22 cellular contexts compared by ENCODE assay signal in genomic region chr7:140585333-140585732, GRCh38. TPM values are rescaled to one million over a fixed set of nuclear protein-coding genes. Genes with fewer than 3 reads are reported as not detected.
DNase-seq lines count a peak whose midpoint lies in the region; ATAC-seq, FAIRE-seq and TF ChIP-seq lines count a peak whose summit lies in the region.
"Had no signal": no experiment of that assay in that cellular context is flagged by ENCODE, and none has a peak within 500 bp of the region (broad histone marks: within the 10 kb centered on the region; RNA-seq: fewer than 3 reads in every experiment).

No MANE protein-coding gene starts in this region.

- H3K9me3 ChIP-seq in HepG2 (ENCODE audit: low read length) (no peaks in the 10 kb centered on the region), right lobe of liver (no peaks in the 10 kb centered on the region), mesenchymal stem cell (ENCODE audit: control insufficient read depth, low read length) (no peaks in the 10 kb centered on the region), endodermal cell (ENCODE audit: control insufficient read depth, low read length) (no peaks in the 10 kb centered on the region), testis (no peaks in the 10 kb centered on the region)
- H3K9me3 ChIP-seq: A549; BLaER1 treated with 17β-estradiol and CSF1 and Interleukin-3, amounts not matched to agents 10 nM and 100 nM; Caco-2 had no signal

- no peak overlapping the region for H2BK15ac ChIP-seq in mesenchymal stem cell (ENCODE audit: low read depth, poor library complexity, severe bottlenecking)

- in situ Hi-C loops in HepG2 (cut with HindIII; ENCODE audit: extremely low pct_ligation_motif_present, low pct_unique_long_range_greater_than_20kb) = no loop called here

- H3K4me3 Mint-ChIP-seq in neural crest cell = no peak overlapping the region
- no peak overlapping the region for H3K4me3 Mint-ChIP-seq in endodermal cell
- H3K4me3 Mint-ChIP-seq: B cell; CD4-positive, alpha-beta T cell; CD8-positive, alpha-beta T cell had no signal

- POLR2A ChIA-PET in HepG2 (lab: Yijun Ruan, JAX) = no interaction called here

- DNase-seq in HepG2 (ENCODE audit: low spot score) (no peak), right lobe of liver (no peak), mesenchymal stem cell (no peak), neural crest cell (ENCODE audit: low read depth, low spot score) (no peak), endodermal cell (no peak), testis (no peak)
- no peak for DNase-seq in activated T-cell treated with anti-CD3 and anti-CD28 coated beads, Interleukin-2, amount 50 U/mL, for 48 hours
- DNase-seq: AML-193; Caco-2; Calu3; CD4-positive, alpha-beta T cell; CD8-positive, alpha-beta T cell; DMS79 treated with DMSO at 0.1 percent for 48 hours; GF-D8 had no signal

- no peaks in the 10 kb centered on the region for H3K27me3 Mint-ChIP-seq in neural crest cell (ENCODE audit: low read depth)
- H3K27me3 Mint-ChIP-seq in endodermal cell (ENCODE audit: insufficient read depth) = no peaks in the 10 kb centered on the region

- H3K18ac ChIP-seq in mesenchymal stem cell (ENCODE audit: low read depth in 1 of 2, low read length in 2 of 2) = no peak overlapping the region

- FAIRE-seq in HepG2 (lab: Jason Lieb, UNC) = no peak
- FAIRE-seq: A549, D721Med, G401.6, GM12891 had no signal

- no peak overlapping the region for H3K4me2 ChIP-seq in HepG2 (ENCODE audit: low read depth, low read length)
- H3K4me2 ChIP-seq in mesenchymal stem cell (ENCODE audit: low read length, poor library complexity, severe bottlenecking) = no peak overlapping the region
- H3K4me2 ChIP-seq: A549; BLaER1 treated with 17β-estradiol and CSF1 and Interleukin-3, amounts not matched to agents 10 nM and 100 nM had no signal

- H3K27me3 ChIP-seq in HepG2 (ENCODE audit: control insufficient read depth in 1 of 2, insufficient read depth in 2 of 2, low read length in 2 of 2) (peaks cover 1 to 5% of the 10 kb centered on the region in 2 experiments; a peak in 1 of 5 replicates), right lobe of liver (no peaks in the 10 kb centered on the region), mesenchymal stem cell (ENCODE audit: control insufficient read depth in 1 of 2, insufficient read depth in 1 of 2, low read length in 2 of 2) (no peaks in the 10 kb centered on the region), endodermal cell (ENCODE audit: control insufficient read depth, insufficient read depth, low read length, poor library complexity, severe bottlenecking) (no peaks in the 10 kb centered on the region), testis (no peaks in the 10 kb centered on the region)
- H3K27me3 ChIP-seq: BLaER1 treated with 17β-estradiol and CSF1 and Interleukin-3, amounts not matched to agents 10 nM and 100 nM had no signal

- H3K4me3 ChIP-seq in HepG2 (replicated peaks in 1 of 3; ENCODE audit: insufficient read depth in 1 of 3, low read depth in 2 of 3, low read length in 3 of 3) = no peak overlapping the region
- H3K4me3 ChIP-seq in right lobe of liver = no peak overlapping the region
- H3K4me3 ChIP-seq in mesenchymal stem cell (ENCODE audit: insufficient read depth in 1 of 2, low read depth in 1 of 2, low read length in 2 of 2) = no peak overlapping the region
- H3K4me3 ChIP-seq in endodermal cell (ENCODE audit: low read length) = no peak overlapping the region
- no peak overlapping the region for H3K4me3 ChIP-seq in testis
- H3K4me3 ChIP-seq: A549; BLaER1 treated with 17β-estradiol and CSF1 and Interleukin-3, amounts not matched to agents 10 nM and 100 nM had no signal

- H2BK120ac ChIP-seq in mesenchymal stem cell (ENCODE audit: low read depth, low read length) = no peak overlapping the region

- TF ChIP-seq RAD21 in HepG2 (CRISPR knock-in tag; IDR thresholded peaks at IDR 0.05) = no peak

- H3K4me1 Mint-ChIP-seq in neural crest cell (no peaks in the 10 kb centered on the region), endodermal cell (no peaks in the 10 kb centered on the region)
- H3K4me1 Mint-ChIP-seq: B cell had no signal

- H3K27ac ChIP-seq in HepG2 (ENCODE audit: extremely low read length, insufficient read depth, low read length) (no peak overlapping the region), right lobe of liver (no peak overlapping the region), mesenchymal stem cell (ENCODE audit: low read length, poor library complexity, severe bottlenecking) (no peak overlapping the region), endodermal cell (ENCODE audit: low read depth, low read length) (no peak overlapping the region), testis (no peak overlapping the region)
- H3K27ac ChIP-seq: 22Rv1; A549; BLaER1 treated with 17β-estradiol and CSF1 and Interleukin-3, amounts not matched to agents 10 nM and 100 nM; C4-2B had no signal

- H3K14ac ChIP-seq in mesenchymal stem cell (ENCODE audit: low read length in 2 of 2) = no peak overlapping the region

- H3K9ac ChIP-seq in HepG2 (ENCODE audit: insufficient read depth, low read depth, low read length) = no peak overlapping the region
- H3K9ac ChIP-seq in mesenchymal stem cell (ENCODE audit: low read length) = no peak overlapping the region
- H3K9ac ChIP-seq in endodermal cell (ENCODE audit: extremely low read depth, low read length, poor library complexity, severe bottlenecking) = no peak overlapping the region
- H3K9ac ChIP-seq: BLaER1 treated with 17β-estradiol and CSF1 and Interleukin-3, amounts not matched to agents 10 nM and 100 nM had no signal

- CTCF ChIA-PET in HepG2 (lab: Yijun Ruan, JAX; ENCODE audit: low intra/inter-chr PET ratio, low total read pairs) = no interaction called here

- H3K4ac ChIP-seq in mesenchymal stem cell (ENCODE audit: low read depth in 1 of 2, low read length in 2 of 2) = no peak overlapping the region

- no peaks in the 10 kb centered on the region for H4K20me1 ChIP-seq in HepG2 (ENCODE audit: insufficient read depth, low read length)
- H4K20me1 ChIP-seq: BLaER1 treated with 17β-estradiol and CSF1 and Interleukin-3, amounts not matched to agents 10 nM and 100 nM had no signal

- H3K4me1 ChIP-seq in HepG2 (ENCODE audit: insufficient read depth, low read length) = peaks cover 9% of the 10 kb centered on the region
- no peaks in the 10 kb centered on the region for H3K4me1 ChIP-seq in right lobe of liver
- H3K4me1 ChIP-seq in mesenchymal stem cell (ENCODE audit: control insufficient read depth, insufficient read depth, low read depth, low read length) = peaks cover 8% of the 10 kb centered on the region
- no peaks in the 10 kb centered on the region for H3K4me1 ChIP-seq in endodermal cell (ENCODE audit: control insufficient read depth, insufficient read depth, low read length)
- no peaks in the 10 kb centered on the region for H3K4me1 ChIP-seq in testis
- H3K4me1 ChIP-seq: A549; BLaER1 treated with 17β-estradiol and CSF1 and Interleukin-3, amounts not matched to agents 10 nM and 100 nM; Caco-2 had no signal

- no peak overlapping the region for H4K91ac ChIP-seq in mesenchymal stem cell (ENCODE audit: low read length)

- TF ChIP-seq POLR2A in HepG2 (IDR thresholded peaks at IDR 0.05; ENCODE audit: insufficient read depth in 1 of 2, low read depth in 2 of 2, low read length in 2 of 2) = no peak
- TF ChIP-seq POLR2A in right lobe of liver (IDR thresholded peaks at IDR 0.05) = no peak
- no peak for TF ChIP-seq POLR2A in testis (IDR thresholded peaks at IDR 0.05)

- TF ChIP-seq CTCF in HepG2 (CRISPR knock-in tag; IDR thresholded peaks at IDR 0.05) (no peak), right lobe of liver (IDR thresholded peaks at IDR 0.05) (no peak), neural crest cell (conservative IDR thresholded peaks at IDR 0.05) (no peak), endodermal cell (conservative IDR thresholded peaks at IDR 0.05) (no peak), testis (IDR thresholded peaks at IDR 0.05) (no peak)

- no peaks in the 10 kb centered on the region for H3K79me2 ChIP-seq in HepG2 (ENCODE audit: insufficient read depth, low read length)

- TF ChIP-seq EP300 in HepG2 (IDR thresholded peaks at IDR 0.05; ENCODE audit: low read depth in 2 of 2, low read length in 2 of 2) (no peak), HepG2 (CRISPR knock-in tag; IDR thresholded peaks at IDR 0.05; ENCODE audit: borderline replicate concordance) (no peak)

- no peaks in the 10 kb centered on the region for H3K36me3 ChIP-seq in HepG2 (replicated peaks in 1 of 2; ENCODE audit: control insufficient read depth in 1 of 2, insufficient read depth in 2 of 2, low read length in 2 of 2)
- H3K36me3 ChIP-seq in right lobe of liver = no peaks in the 10 kb centered on the region
- peaks cover 53 to 62% of the 10 kb centered on the region in 2 experiments for H3K36me3 ChIP-seq in mesenchymal stem cell (ENCODE audit: control insufficient read depth in 1 of 2, insufficient read depth in 2 of 2, low read depth in 1 of 2, low read length in 2 of 2)
- H3K36me3 ChIP-seq in endodermal cell (ENCODE audit: control insufficient read depth, insufficient read depth, low read length) = peaks cover 22% of the 10 kb centered on the region
- H3K36me3 ChIP-seq in testis (ENCODE audit: low read depth, missing control alignments) = no peaks in the 10 kb centered on the region
- H3K36me3 ChIP-seq: BLaER1 treated with 17β-estradiol and CSF1 and Interleukin-3, amounts not matched to agents 10 nM and 100 nM had no signal

- H2AK5ac ChIP-seq in mesenchymal stem cell (ENCODE audit: low read length, severe bottlenecking) = peak overlapping the region; percentile 31

- WGBS in HepG2 (ENCODE audit: low lambda C conversion rate) = 58% methylated on average over 7 of the region's 7 CpGs
- WGBS in right lobe of liver (ENCODE audit: insufficient coverage, low coverage, low lambda C conversion rate, missing lambda C conversion rate) = 78% methylated on average over 6 of the region's 7 CpGs
- WGBS in mesenchymal stem cell = 96% methylated on average over 6 of the region's 7 CpGs
- WGBS in endodermal cell (ENCODE audit: insufficient coverage in 1 of 2, insufficient read length in 1 of 2), 2 experiments = 96 to 97% methylated on average over 5 to 7 of the region's 7 CpGs
- 89 to 91% methylated on average over 5 to 7 of the region's 7 CpGs for WGBS in testis, 2 donors

- intact Hi-C loops in HepG2 (cut with micrococcal nuclease; ENCODE audit: unreplicated experiment) (no loop called here), right lobe of liver (cut with DNase I) (loop anchor here in 1 of 2 donors (10.0 kb wide), 1 partner anchor 49 kb away; no protein-coding TSS in a partner anchor), testis (cut with DNase I; ENCODE audit: low total_unique reads) (no loop called here)

- H3K9me3 Mint-ChIP-seq in neural crest cell (no peaks in the 10 kb centered on the region), endodermal cell (no peaks in the 10 kb centered on the region)
- H3K9me3 Mint-ChIP-seq: CD4-positive, alpha-beta T cell; CD8-positive, alpha-beta T cell had no signal

- ATAC-seq in HepG2 (peak; percentile 34; the same call in 1 of the 3 replicates), right lobe of liver (no peak)
- ATAC-seq: A549; CD8-positive, alpha-beta T cell had no signal

- H3K36me3 Mint-ChIP-seq in neural crest cell (ENCODE audit: low read depth) = peaks cover 11% of the 10 kb centered on the region
- peaks cover 33% of the 10 kb centered on the region for H3K36me3 Mint-ChIP-seq in endodermal cell (ENCODE audit: low read depth)
- H3K36me3 Mint-ChIP-seq: CD8-positive, alpha-beta T cell had no signal

- H3K27ac Mint-ChIP-seq in neural crest cell (ENCODE audit: unreplicated experiment) = peak overlapping the region; percentile 57
- no peak overlapping the region for H3K27ac Mint-ChIP-seq in endodermal cell
- H3K27ac Mint-ChIP-seq: B cell; CD4-positive, alpha-beta T cell; CD8-positive, alpha-beta T cell had no signal

- BruUV-seq in HepG2 (replicated peaks; lab: Mats Ljungman, UMichigan) = no TSS peak

- H4K8ac ChIP-seq in mesenchymal stem cell (ENCODE audit: low read length) = no peak overlapping the region

- H2BK12ac ChIP-seq in mesenchymal stem cell (ENCODE audit: low read length in 2 of 2) = no peak overlapping the region

- no peak overlapping the region for H2BK5ac ChIP-seq in mesenchymal stem cell (ENCODE audit: low read depth, low read length, poor library complexity, severe bottlenecking)

- no peak overlapping the region for H2AFZ ChIP-seq in HepG2 (ENCODE audit: low read length)
- no peak overlapping the region for H2AFZ ChIP-seq in mesenchymal stem cell (ENCODE audit: low read depth, low read length)

- H3K79me1 ChIP-seq in mesenchymal stem cell (replicated peaks; ENCODE audit: low read length, poor library complexity, severe bottlenecking) = peaks cover 25% of the 10 kb centered on the region

- H3K23ac ChIP-seq in mesenchymal stem cell (ENCODE audit: low read length in 2 of 2) = no peak overlapping the region

RNA-seq across cellular contexts. Expression of gene DENND2A, which starts 55.3 kb away (rescaled TPM):
- not detected in 2 replicates for total RNA-seq in HepG2 (2016; rRNA removed; fragmentation: Illumina TruSeq; extraction: Trizol)
- 0.09 and 0.10 TPM in 2 replicates for total RNA-seq in HepG2 (2016; cell fraction: cytosol; rRNA removed; fragmentation: Illumina TruSeq; extraction: Trizol; ENCODE audit: low read depth)
- total RNA-seq in HepG2 (2016; cell fraction: insoluble cytoplasmic fraction; rRNA removed; fragmentation: Illumina TruSeq; extraction: Trizol) = not detected in 2 replicates
- total RNA-seq in HepG2 (2016; cell fraction: membrane; rRNA removed; fragmentation: Illumina TruSeq; extraction: Trizol) = not detected in 2 replicates
- not detected in 2 replicates for total RNA-seq in HepG2 (2016; cell fraction: nucleus; rRNA removed; fragmentation: Illumina TruSeq; extraction: Trizol)
- 0.12 TPM in 1 of 2 replicates, not detected in the other for polyA plus RNA-seq in HepG2 (2011; rRNA removed)
- 0.05 TPM in 1 of 2 replicates, not detected in the other for polyA plus RNA-seq in HepG2 (2011; cell fraction: cytosol; rRNA removed)
- polyA plus RNA-seq in HepG2 (2011; cell fraction: nucleus; rRNA removed) = not detected in 2 replicates
- polyA plus RNA-seq in HepG2 (2012) = 0.04 and 0.13 TPM in 2 replicates
- polyA plus RNA-seq in HepG2 (2016; cell fraction: cytosol; fragmentation: Illumina TruSeq; extraction: Trizol; ENCODE audit: low read depth) = 0.02 TPM in 1 of 2 replicates, not detected in the other
- polyA plus RNA-seq in HepG2 (2016; cell fraction: insoluble cytoplasmic fraction; fragmentation: Illumina TruSeq; extraction: Trizol; ENCODE audit: low read depth) = not detected in 2 replicates
- polyA plus RNA-seq in HepG2 (2016; cell fraction: membrane; fragmentation: Illumina TruSeq; extraction: Trizol; ENCODE audit: low read depth) = not detected in 2 replicates
- not detected in 2 replicates for polyA plus RNA-seq in HepG2 (2016; cell fraction: nucleus; fragmentation: Illumina TruSeq; extraction: Trizol; ENCODE audit: insufficient read depth, low read depth)
- polyA minus RNA-seq in HepG2 (2011; rRNA and poly(A)+ RNA removed; ENCODE audit: low replicate concordance) = not detected in 2 replicates
- polyA minus RNA-seq in HepG2 (2011; cell fraction: cytosol; rRNA and poly(A)+ RNA removed) = not detected in 2 replicates
- not detected in 2 replicates for polyA minus RNA-seq in HepG2 (2011; cell fraction: nucleus; rRNA and poly(A)+ RNA removed)
- 1 to 10 TPM; 1.4 to 3.6 (median 2.4) TPM for total RNA-seq in right lobe of liver
- polyA plus RNA-seq in mesenchymal stem cell (2013, experiment 1 of 2) = 17.2 TPM
- polyA plus RNA-seq in mesenchymal stem cell (2013, experiment 2 of 2) = 19.9 TPM
- total RNA-seq in neural crest cell = 29.8 and 33.7 TPM in 2 replicates
- total RNA-seq in endodermal cell = 10 to 100 TPM; 28.5 to 40.6 TPM
- 26.6 TPM for polyA plus RNA-seq in endodermal cell (2013, experiment 1 of 2)
- 30.2 TPM for polyA plus RNA-seq in endodermal cell (2013, experiment 2 of 2)
- total RNA-seq in testis = 1 to 10 TPM; 4.1 to 5.5 TPM
- polyA plus RNA-seq in testis (ENCODE audit: insufficient read depth, low read depth, low replicate concordance) = 8.5 TPM
- total RNA-seq: B cell; Calu3; CD4-positive, alpha-beta T cell had no signal
